Comparison of ENCODE assay signal across 15 cellular contexts in genomic region chr1:181148636-181149035, GRCh38.
DNase-seq lines count a peak whose midpoint lies in the region; ATAC-seq and TF ChIP-seq lines count a peak whose summit lies in the region.
"Had no signal": no experiment of that assay in that cellular context is flagged by ENCODE, and none has a peak within 500 bp of the region (broad histone marks: within the 10 kb centered on the region; RNA-seq: fewer than 3 reads in every experiment).

No MANE protein-coding gene starts in this region.

- H3K36me3 Mint-ChIP-seq in MCF 10A (ENCODE audit: insufficient read depth, unreplicated experiment) (no peaks in the 10 kb centered on the region), CD14-positive monocyte (no peaks in the 10 kb centered on the region)

- H3K4me1 Mint-ChIP-seq in MCF 10A (ENCODE audit: insufficient read depth, unreplicated experiment) = peaks cover 36% of the 10 kb centered on the region
- peaks cover 43% of the 10 kb centered on the region for H3K4me1 Mint-ChIP-seq in CD14-positive monocyte

- H2AFZ ChIP-seq in MM.1S (ENCODE audit: low read length) = no peak overlapping the region

- H3K9me3 ChIP-seq in breast epithelium (no peaks in the 10 kb centered on the region), MM.1S (replicated peaks; ENCODE audit: insufficient read depth, low read length) (no peaks in the 10 kb centered on the region), gastrocnemius medialis (no peaks in the 10 kb centered on the region)
- H3K9me3 ChIP-seq: neutrophil had no signal

- DNase-seq in MCF 10A (ENCODE audit: unreplicated experiment) = peak; percentile 95
- DNase-seq in breast epithelium (ENCODE audit: low spot score in 2 of 2) = no peak
- no peak for DNase-seq in MM.1S
- peak; percentile 93 for DNase-seq in epithelial cell of esophagus (ENCODE audit: low read depth)
- DNase-seq in gastrocnemius medialis = no peak
- no peak for DNase-seq in CD14-positive monocyte (ENCODE audit: low spot score)
- DNase-seq: glutamatergic neuron; SJCRH30; stimulated activated CD4-positive, alpha-beta T cell treated with anti-CD3 and anti-CD28 coated beads, Interleukin-4, amount 100 ng/mL, for 1 hour; stimulated activated CD8-positive, alpha-beta memory T cell treated with anti-CD3 and anti-CD28 coated beads, Interleukin-4, amount 100 ng/mL, for 48 hours; T1000 had no signal

- H3K4me3 Mint-ChIP-seq in MCF 10A (ENCODE audit: unreplicated experiment) (no peak overlapping the region), CD14-positive monocyte (no peak overlapping the region)
- H3K4me3 Mint-ChIP-seq: dendritic cell treated with granulocyte-macrophage colony-stimulating factor and Interleukin-4, amounts not matched to agents 40 ng/mL and 50 ng/mL, for 4 days had no signal

- no peaks in the 10 kb centered on the region for H3K36me3 ChIP-seq in breast epithelium
- H3K36me3 ChIP-seq in MM.1S (replicated peaks; ENCODE audit: insufficient read depth, low read length) = no peaks in the 10 kb centered on the region
- no peaks in the 10 kb centered on the region for H3K36me3 ChIP-seq in gastrocnemius medialis
- H3K36me3 ChIP-seq: neutrophil, SJCRH30 had no signal

- peak overlapping the region; percentile 47; the same call in 1 of the 2 replicates for H3K4me2 ChIP-seq in MM.1S (ENCODE audit: low read depth, low read length)

- H3K27ac ChIP-seq in breast epithelium (no peak overlapping the region), MM.1S (ENCODE audit: low read length) (no peak overlapping the region; the same call in 1 of the 2 replicates), gastrocnemius medialis (peak overlapping the region; percentile 93 to 99 (median 98))
- H3K27ac ChIP-seq: neutrophil, SJCRH30 had no signal

- in situ Hi-C loops in gastrocnemius medialis (cut with MboI; ENCODE audit: low sequenced_read_pairs in 4 of 4) = loop anchor here (5.0 to 10.0 kb wide), 4 partner anchors 64 to 114 kb away; partner anchors contain the start of genes IER5 (in 2 of the 4) and MR1 (in 2 of the 4)

- no peaks in the 10 kb centered on the region for H3K27me3 ChIP-seq in breast epithelium
- no peaks in the 10 kb centered on the region for H3K27me3 ChIP-seq in MM.1S (replicated peaks; ENCODE audit: insufficient read depth, low read length)
- H3K27me3 ChIP-seq in gastrocnemius medialis = no peaks in the 10 kb centered on the region
- H3K27me3 ChIP-seq: neutrophil, SJCRH30 had no signal

- peaks cover 31% of the 10 kb centered on the region for H3F3A ChIP-seq in MM.1S (ENCODE audit: insufficient read depth, low read length)

- no TSS peak for BruUV-seq in MCF 10A (replicated peaks; lab: Mats Ljungman, UMichigan)

- no peak overlapping the region for H3K9ac ChIP-seq in MM.1S (ENCODE audit: low read length)

- POLR2A ChIA-PET in MCF 10A (lab: Yijun Ruan, JAX) = interaction anchor here (0.6 to 24.8 kb wide), 17 partner anchors 8 to 703 kb away, joined by 3 to 1402 read pairs (median 5); partner anchors contain the start of genes IER5 and STX6

- ATAC-seq in gastrocnemius medialis = no peak
- ATAC-seq in HG03196 (IDR thresholded peaks at IDR 0.05; ENCODE audit: unreplicated experiment) = no peak
- ATAC-seq in HG02938 (IDR thresholded peaks at IDR 0.05; ENCODE audit: unreplicated experiment) = no peak

- TF ChIP-seq CTCF in MCF 10A (IDR thresholded peaks at IDR 0.05; ENCODE audit: unreplicated experiment) = no peak
- no peak for TF ChIP-seq CTCF in breast epithelium (IDR thresholded peaks at IDR 0.05)
- no peak for TF ChIP-seq CTCF in MM.1S (IDR thresholded peaks at IDR 0.05; ENCODE audit: low read length)
- TF ChIP-seq CTCF in epithelial cell of esophagus (IDR thresholded peaks at IDR 0.05; ENCODE audit: insufficient read depth, low read depth, low read length, missing control alignments) = no peak
- TF ChIP-seq CTCF in gastrocnemius medialis (IDR thresholded peaks at IDR 0.05 in 4 of 5, conservative IDR thresholded peaks at IDR 0.05 in 1 of 5) = no peak
- TF ChIP-seq CTCF in CD14-positive monocyte (IDR thresholded peaks at IDR 0.05) = no peak

- CTCF ChIA-PET in MCF 10A (lab: Yijun Ruan, JAX) = interaction anchor here (0.6 to 11.2 kb wide), 15 partner anchors 10 to 371 kb away, joined by 3 to 162 read pairs (median 5); no protein-coding TSS in a partner anchor

- H3K27me3 Mint-ChIP-seq in MCF 10A (ENCODE audit: insufficient read depth, unreplicated experiment) (no peaks in the 10 kb centered on the region), CD14-positive monocyte (ENCODE audit: low read depth in 3 of 3) (peaks cover 1 to 8% (median 3%) of the 10 kb centered on the region in 3 donors)

- H3K9me3 Mint-ChIP-seq in MCF 10A (ENCODE audit: unreplicated experiment) (no peaks in the 10 kb centered on the region), CD14-positive monocyte (peaks cover 0 to 2% (median 1%) of the 10 kb centered on the region in 7 donors)
- H3K9me3 Mint-ChIP-seq: dendritic cell treated with granulocyte-macrophage colony-stimulating factor and Interleukin-4, amounts not matched to agents 40 ng/mL and 50 ng/mL, for 4 days had no signal

- H3K4me1 ChIP-seq in breast epithelium (peaks cover 0 to 4% of the 10 kb centered on the region in 2 donors), MM.1S (ENCODE audit: low read length) (peaks cover 52% of the 10 kb centered on the region), gastrocnemius medialis (peaks cover 52 to 57% of the 10 kb centered on the region in 2 donors)

- no peaks in the 10 kb centered on the region for H4K20me1 ChIP-seq in MM.1S (ENCODE audit: insufficient read depth, low read length)

- H3K79me2 ChIP-seq in MM.1S (ENCODE audit: low read length) = no peaks in the 10 kb centered on the region

- intact Hi-C loops in MCF 10A (cut with micrococcal nuclease) = no loop called here
- intact Hi-C loops in breast epithelium (cut with DNase I; ENCODE audit: low total_unique reads) = no loop called here
- intact Hi-C loops in gastrocnemius medialis (cut with DNase I; ENCODE audit: low total_unique reads) = no loop called here
- intact Hi-C loops in CD14-positive monocyte (cut with micrococcal nuclease) = no loop called here

- no peaks in the 10 kb centered on the region for H3K9me2 ChIP-seq in MM.1S (replicated peaks; ENCODE audit: insufficient read depth, low read length)

- TF ChIP-seq POLR2A in breast epithelium (IDR thresholded peaks at IDR 0.05) (no peak), gastrocnemius medialis (IDR thresholded peaks at IDR 0.05) (no peak)

- H3K27ac Mint-ChIP-seq in MCF 10A (ENCODE audit: low read depth, unreplicated experiment) = no peak overlapping the region
- no peak overlapping the region for H3K27ac Mint-ChIP-seq in CD14-positive monocyte
- H3K27ac Mint-ChIP-seq: dendritic cell treated with granulocyte-macrophage colony-stimulating factor and Interleukin-4, amounts not matched to agents 40 ng/mL and 50 ng/mL, for 4 days had no signal

- H3K4me3 ChIP-seq in breast epithelium (no peak overlapping the region), MM.1S (ENCODE audit: low read length) (no peak overlapping the region), epithelial cell of esophagus (ENCODE audit: low read length) (no peak overlapping the region), gastrocnemius medialis (no peak overlapping the region)
- H3K4me3 ChIP-seq: SJCRH30 had no signal

Comparison
In these comparisons a context has a peak if more than half of its experiments do, and no peak if none do; other contexts are left out.
1. DNase-seq: peak in MCF 10A (single experiment) and epithelial cell of esophagus (single experiment); none in breast epithelium (0 of 2), MM.1S (single experiment), gastrocnemius medialis (0 of 2) and CD14-positive monocyte (single experiment).
2. H3K27ac ChIP-seq: peak in gastrocnemius medialis (4 of 4); none in breast epithelium (0 of 2) and MM.1S (single experiment).